In the genomic region with DNA sequence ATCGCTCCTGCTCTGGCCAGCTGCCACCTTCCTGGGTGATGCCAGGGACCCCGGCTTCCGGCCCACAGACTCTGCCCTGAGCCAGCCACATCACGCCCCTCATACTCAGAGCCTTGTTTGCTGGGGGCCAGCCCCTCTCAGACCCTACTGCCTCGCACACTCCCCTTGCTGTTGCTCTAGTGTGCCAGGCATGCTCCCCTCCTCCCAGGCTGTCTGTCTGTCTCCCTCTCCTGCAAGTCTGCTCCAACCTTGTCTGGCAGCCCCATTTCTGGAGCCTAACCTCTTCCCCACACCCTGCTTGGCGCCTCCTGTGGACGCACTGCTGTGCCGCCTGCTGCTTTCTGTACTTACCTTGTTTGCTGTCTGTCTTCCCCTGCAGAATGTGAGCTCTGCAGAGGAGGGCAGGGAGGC, we compare ENCODE assay signal across 3 cellular contexts.
TF ChIP-seq lines count a peak whose summit lies in the region.

No MANE protein-coding gene starts in this region.

TF ChIP-seq in A549, 52 proteins besides CTCF, POLR2A, EP300 and RAD21:
- TF ChIP-seq, protein P1, sequence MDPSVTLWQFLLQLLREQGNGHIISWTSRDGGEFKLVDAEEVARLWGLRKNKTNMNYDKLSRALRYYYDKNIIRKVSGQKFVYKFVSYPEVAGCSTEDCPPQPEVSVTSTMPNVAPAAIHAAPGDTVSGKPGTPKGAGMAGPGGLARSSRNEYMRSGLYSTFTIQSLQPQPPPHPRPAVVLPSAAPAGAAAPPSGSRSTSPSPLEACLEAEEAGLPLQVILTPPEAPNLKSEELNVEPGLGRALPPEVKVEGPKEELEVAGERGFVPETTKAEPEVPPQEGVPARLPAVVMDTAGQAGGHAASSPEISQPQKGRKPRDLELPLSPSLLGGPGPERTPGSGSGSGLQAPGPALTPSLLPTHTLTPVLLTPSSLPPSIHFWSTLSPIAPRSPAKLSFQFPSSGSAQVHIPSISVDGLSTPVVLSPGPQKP (IDR thresholded peaks at IDR 0.05; ENCODE audit: low read depth, low read length), result no peak
- no peak for TF ChIP-seq ZNF302 (CRISPR knock-in tag; IDR thresholded peaks at IDR 0.05)
- no peak for TF ChIP-seq JUNB (IDR thresholded peaks at IDR 0.05)
- TF ChIP-seq, protein P2, sequence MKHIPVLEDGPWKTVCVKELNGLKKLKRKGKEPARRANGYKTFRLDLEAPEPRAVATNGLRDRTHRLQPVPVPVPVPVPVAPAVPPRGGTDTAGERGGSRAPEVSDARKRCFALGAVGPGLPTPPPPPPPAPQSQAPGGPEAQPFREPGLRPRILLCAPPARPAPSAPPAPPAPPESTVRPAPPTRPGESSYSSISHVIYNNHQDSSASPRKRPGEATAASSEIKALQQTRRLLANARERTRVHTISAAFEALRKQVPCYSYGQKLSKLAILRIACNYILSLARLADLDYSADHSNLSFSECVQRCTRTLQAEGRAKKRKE (CRISPR knock-in tag; IDR thresholded peaks at IDR 0.05; ENCODE audit: low read depth), result no peak
- no peak for TF ChIP-seq FOXS1 (CRISPR knock-in tag; IDR thresholded peaks at IDR 0.05)
- no peak for TF ChIP-seq EHMT2 (IDR thresholded peaks at IDR 0.05; ENCODE audit: low read depth)
- TF ChIP-seq NPAS2 (CRISPR knock-in tag; IDR thresholded peaks at IDR 0.05; ENCODE audit: borderline replicate concordance), result no peak
- no peak for TF ChIP-seq CEBPB (IDR thresholded peaks at IDR 0.05)
- no peak for TF ChIP-seq SREBF2 (IDR thresholded peaks at IDR 0.05)
- TF ChIP-seq, protein P3, sequence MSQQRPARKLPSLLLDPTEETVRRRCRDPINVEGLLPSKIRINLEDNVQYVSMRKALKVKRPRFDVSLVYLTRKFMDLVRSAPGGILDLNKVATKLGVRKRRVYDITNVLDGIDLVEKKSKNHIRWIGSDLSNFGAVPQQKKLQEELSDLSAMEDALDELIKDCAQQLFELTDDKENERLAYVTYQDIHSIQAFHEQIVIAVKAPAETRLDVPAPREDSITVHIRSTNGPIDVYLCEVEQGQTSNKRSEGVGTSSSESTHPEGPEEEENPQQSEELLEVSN (IDR thresholded peaks at IDR 0.05; ENCODE audit: borderline replicate concordance, low read depth), result no peak
- no peak for TF ChIP-seq CHD4 (IDR thresholded peaks at IDR 0.05; ENCODE audit: borderline replicate concordance)
- TF ChIP-seq TFCP2L1 (CRISPR knock-in tag; IDR thresholded peaks at IDR 0.05), result no peak
- TF ChIP-seq FOSB (CRISPR knock-in tag; IDR thresholded peaks at IDR 0.05), result no peak
- no peak for TF ChIP-seq KDM5A (IDR thresholded peaks at IDR 0.05)
- no peak for TF ChIP-seq MYC (IDR thresholded peaks at IDR 0.05; ENCODE audit: borderline replicate concordance, low read length)
- no peak for TF ChIP-seq KDM1A (IDR thresholded peaks at IDR 0.05; ENCODE audit: low read depth)
- TF ChIP-seq, protein P4, sequence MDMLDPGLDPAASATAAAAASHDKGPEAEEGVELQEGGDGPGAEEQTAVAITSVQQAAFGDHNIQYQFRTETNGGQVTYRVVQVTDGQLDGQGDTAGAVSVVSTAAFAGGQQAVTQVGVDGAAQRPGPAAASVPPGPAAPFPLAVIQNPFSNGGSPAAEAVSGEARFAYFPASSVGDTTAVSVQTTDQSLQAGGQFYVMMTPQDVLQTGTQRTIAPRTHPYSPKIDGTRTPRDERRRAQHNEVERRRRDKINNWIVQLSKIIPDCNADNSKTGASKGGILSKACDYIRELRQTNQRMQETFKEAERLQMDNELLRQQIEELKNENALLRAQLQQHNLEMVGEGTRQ (IDR thresholded peaks at IDR 0.05), result no peak

TF ChIP-seq in IMR-90, 13 proteins besides CTCF, POLR2A, EP300 and RAD21:
- TF ChIP-seq FOS (IDR thresholded peaks at IDR 0.05; ENCODE audit: low read depth, low read length), result no peak

TF ChIP-seq in H1, 55 proteins besides CTCF, POLR2A, EP300 and RAD21:
- TF ChIP-seq GTF2F1 (IDR thresholded peaks at IDR 0.05; ENCODE audit: borderline replicate concordance, low read depth, low read length) (no peak), TAF7 (optimal IDR thresholded peaks at IDR 0.05; ENCODE audit: borderline replicate concordance, low read depth, low read length) (no peak), JUND (IDR thresholded peaks at IDR 0.05; ENCODE audit: low read length) (no peak), CREB1 (IDR thresholded peaks at IDR 0.05) (no peak), SP1 (IDR thresholded peaks at IDR 0.05; ENCODE audit: low read depth, low read length) (no peak), TAF1 (IDR thresholded peaks at IDR 0.05; ENCODE audit: low read depth, low read length) (no peak), BACH1 (IDR thresholded peaks at IDR 0.05; ENCODE audit: low read length) (no peak), BCL11A (IDR thresholded peaks at IDR 0.05; ENCODE audit: low read depth in 2 of 2, low read length in 2 of 2) (no peak), SRF (IDR thresholded peaks at IDR 0.05; ENCODE audit: low read depth, low read length) (no peak), CBX5 (IDR thresholded peaks at IDR 0.05; ENCODE audit: low read depth, low read length) (no peak), TBP (IDR thresholded peaks at IDR 0.05; ENCODE audit: low read depth, low read length) (no peak), HDAC2 (IDR thresholded peaks at IDR 0.05; ENCODE audit: borderline replicate concordance in 1 of 2, low read depth in 2 of 2, low read length in 2 of 2) (no peak), RXRA (IDR thresholded peaks at IDR 0.05; ENCODE audit: insufficient read depth, low read depth, low read length) (no peak), SIRT6 (IDR thresholded peaks at IDR 0.05; ENCODE audit: low read length) (no peak), SP4 (IDR thresholded peaks at IDR 0.05; ENCODE audit: low read length) (no peak)
- TF ChIP-seq, protein P5, sequence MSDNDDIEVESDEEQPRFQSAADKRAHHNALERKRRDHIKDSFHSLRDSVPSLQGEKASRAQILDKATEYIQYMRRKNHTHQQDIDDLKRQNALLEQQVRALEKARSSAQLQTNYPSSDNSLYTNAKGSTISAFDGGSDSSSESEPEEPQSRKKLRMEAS (IDR thresholded peaks at IDR 0.05), result no peak
